In genomic region chr9:16727452-16728127, GRCh38 we compare ENCODE assay signal across 9 cellular contexts.
DNase-seq lines count a peak whose midpoint lies in the region; ATAC-seq, FAIRE-seq and TF ChIP-seq lines count a peak whose summit lies in the region.
"Had no signal": no experiment of that assay in that cellular context is flagged by ENCODE, and none has a peak within 500 bp of the region (broad histone marks: within the 10 kb centered on the region; RNA-seq: fewer than 3 reads in every experiment).

No MANE protein-coding gene starts in this region.

- peak; percentile 41 for DNase-seq in HCEC 1CT
- no peak for DNase-seq in ascending aorta (ENCODE audit: low spot score in 2 of 2)
- no peak for DNase-seq in hepatocyte (ENCODE audit: low spot score)
- DNase-seq in gastrocnemius medialis, result no peak
- DNase-seq in HTR-8/SVneo (ENCODE audit: insufficient read length, low spot score), result no peak
- DNase-seq in NCI-H2081 treated with DMSO at 0.1 percent for 48 hours (lab: John Stamatoyannopoulos, UW), result no peak
- no peak for DNase-seq in activated naive CD4-positive, alpha-beta T cell treated with Interleukin-2 at 50 U/mL for 16 hours
- no peak for DNase-seq in activated CD4-positive, alpha-beta T cell treated with anti-CD3 and anti-CD28 coated beads, Interleukin-2, amount 10 ng/mL, durations not matched to agents 24 days and 14 days

- no peaks in the 10 kb centered on the region for H3K9me3 Mint-ChIP-seq in activated CD4-positive, alpha-beta T cell treated with anti-CD3 and anti-CD28 coated beads, Interleukin-2, amount 10 ng/mL, durations not matched to agents 24 days and 14 days

- no peak for TF ChIP-seq POLR2A in gastrocnemius medialis (IDR thresholded peaks at IDR 0.05)

- H3K36me3 ChIP-seq in ascending aorta (no peaks in the 10 kb centered on the region), hepatocyte (replicated peaks; ENCODE audit: insufficient read depth, low read depth) (no peaks in the 10 kb centered on the region), gastrocnemius medialis (no peaks in the 10 kb centered on the region)

- H3K27me3 ChIP-seq in ascending aorta (no peaks in the 10 kb centered on the region), hepatocyte (peaks cover 36% of the 10 kb centered on the region), gastrocnemius medialis (peaks cover 0 to 10% (median 0%) of the 10 kb centered on the region in 3 donors)

- peaks cover 0 to 2% of the 10 kb centered on the region in 2 donors for H3K4me1 ChIP-seq in ascending aorta
- H3K4me1 ChIP-seq in hepatocyte (ENCODE audit: insufficient read depth), result peaks cover 14% of the 10 kb centered on the region
- peaks cover 9 to 15% of the 10 kb centered on the region in 2 donors for H3K4me1 ChIP-seq in gastrocnemius medialis

- H3K4me3 ChIP-seq in ascending aorta (peak overlapping the region; percentile 69 to 76), hepatocyte (peak overlapping the region; percentile 25), gastrocnemius medialis (peak overlapping the region; percentile 61 to 70 (median 67))

- FAIRE-seq in HTR-8/SVneo (lab: Jason Lieb, UNC), result no peak

- H3K9me3 ChIP-seq in ascending aorta, result no peaks in the 10 kb centered on the region
- H3K9me3 ChIP-seq in hepatocyte (ENCODE audit: low read depth), result no peaks in the 10 kb centered on the region
- no peaks in the 10 kb centered on the region for H3K9me3 ChIP-seq in gastrocnemius medialis
- H3K9me3 ChIP-seq: mucosa of descending colon had no signal

- H4K20me1 ChIP-seq in hepatocyte (ENCODE audit: insufficient read depth, poor library complexity, severe bottlenecking), result no peaks in the 10 kb centered on the region

- no peaks in the 10 kb centered on the region for H3K9me2 ChIP-seq in hepatocyte (replicated peaks; ENCODE audit: insufficient read depth)

- H3K27ac ChIP-seq in ascending aorta, result peak overlapping the region; percentile 92 to 95
- H3K27ac ChIP-seq in hepatocyte, result peak overlapping the region; percentile 70
- peak overlapping the region; percentile 79 to 86 (median 84) for H3K27ac ChIP-seq in gastrocnemius medialis

- H3K4me2 ChIP-seq in hepatocyte, result peak overlapping the region; percentile 83

- in situ Hi-C loops in gastrocnemius medialis (cut with MboI; ENCODE audit: low sequenced_read_pairs in 4 of 4), result no loop called here

- TF ChIP-seq CTCF in ascending aorta (IDR thresholded peaks at IDR 0.05) (no peak), hepatocyte (IDR thresholded peaks at IDR 0.05; ENCODE audit: poor library complexity) (no peak), gastrocnemius medialis (IDR thresholded peaks at IDR 0.05 in 4 of 5, conservative IDR thresholded peaks at IDR 0.05 in 1 of 5) (no peak)

- intact Hi-C loops in ascending aorta (cut with DNase I) (loop anchor here (1.0 to 5.0 kb wide), 4 partner anchors 22 to 260 kb away; partner anchors contain the start of gene BNC2), gastrocnemius medialis (cut with DNase I; ENCODE audit: low total_unique reads) (loop anchor here (2.0 to 10.0 kb wide), 8 partner anchors 67 to 533 kb away; partner anchors contain the start of genes BNC2 and CNTLN)
- intact Hi-C loops in activated CD4-positive, alpha-beta T cell treated with anti-CD3 and anti-CD28 coated beads, Interleukin-2, amount 10 ng/mL, durations not matched to agents 24 days and 14 days (cut with micrococcal nuclease), result no loop called here

- no peaks in the 10 kb centered on the region for H3K4me1 Mint-ChIP-seq in activated CD4-positive, alpha-beta T cell treated with anti-CD3 and anti-CD28 coated beads, Interleukin-2, amount 10 ng/mL, durations not matched to agents 24 days and 14 days

- H3K4me3 Mint-ChIP-seq in activated CD4-positive, alpha-beta T cell treated with anti-CD3 and anti-CD28 coated beads, Interleukin-2, amount 10 ng/mL, durations not matched to agents 24 days and 14 days, result no peak overlapping the region

- peaks cover 18% of the 10 kb centered on the region for H3K79me2 ChIP-seq in hepatocyte

- peak; percentile 18 to 26 for ATAC-seq in gastrocnemius medialis

- H2AFZ ChIP-seq in hepatocyte, result peak overlapping the region; percentile 66

- 18% methylated on average over 6 of the region's 6 CpGs for WGBS in hepatocyte (ENCODE audit: low lambda C conversion rate, missing lambda C conversion rate)

- no peak overlapping the region for H3K27ac Mint-ChIP-seq in activated CD4-positive, alpha-beta T cell treated with anti-CD3 and anti-CD28 coated beads, Interleukin-2, amount 10 ng/mL, durations not matched to agents 24 days and 14 days

- H3K27me3 Mint-ChIP-seq in activated CD4-positive, alpha-beta T cell treated with anti-CD3 and anti-CD28 coated beads, Interleukin-2, amount 10 ng/mL, durations not matched to agents 24 days and 14 days, result peaks cover 27% of the 10 kb centered on the region

- H3K36me3 Mint-ChIP-seq in activated CD4-positive, alpha-beta T cell treated with anti-CD3 and anti-CD28 coated beads, Interleukin-2, amount 10 ng/mL, durations not matched to agents 24 days and 14 days (ENCODE audit: low read depth), result no peaks in the 10 kb centered on the region
